ENCODE assay signal across 27 cellular contexts in genomic region chr2:29753676-29754444, GRCh38.
DNase-seq lines count a peak whose midpoint lies in the region; ATAC-seq and TF ChIP-seq lines count a peak whose summit lies in the region.
"Had no signal": no experiment of that assay in that cellular context is flagged by ENCODE, and none has a peak within 500 bp of the region (broad histone marks: within the 10 kb centered on the region; RNA-seq: fewer than 3 reads in every experiment).

No MANE protein-coding gene starts in this region.

- H3K4me1 Mint-ChIP-seq in activated T-cell treated with anti-CD3 and anti-CD28 coated beads, Interleukin-2, amount 50 U/mL, for 72 hours (ENCODE audit: low read depth), result no peaks in the 10 kb centered on the region
- H3K4me1 Mint-ChIP-seq: T-cell had no signal

- H3K4me3 ChIP-seq in AG04450 (ENCODE audit: low read depth, low read length) (no peak overlapping the region), astrocyte of the spinal cord (ENCODE audit: low read depth, low read length) (no peak overlapping the region), heart left ventricle (no peak overlapping the region)
- H3K4me3 ChIP-seq: A549, ascending aorta, gastroesophageal sphincter, suprapubic skin had no signal

- peak; percentile 29 for DNase-seq in AG04450 (ENCODE audit: low read depth, low spot score)
- DNase-seq in HS-27A (ENCODE audit: low read depth), result peak; percentile 30
- DNase-seq in astrocyte of the spinal cord (ENCODE audit: low read depth, low spot score), result peak; percentile 88
- DNase-seq in iris pigment epithelial cell (ENCODE audit: low read depth), result peak; percentile 29
- no peak for DNase-seq in activated CD4-positive, CD25-positive, alpha-beta regulatory T cell (lab: John Stamatoyannopoulos, UW)
- DNase-seq in activated T-cell treated with anti-CD3 and anti-CD28 coated beads, Interleukin-2, amount 50 U/mL, for 72 hours, result no peak
- no peak for DNase-seq in heart left ventricle
- DNase-seq: activated CD4-positive, alpha-beta memory T cell treated with anti-CD3 and anti-CD28 coated beads for 36 hours; activated naive CD4-positive, alpha-beta T cell treated with anti-CD3 and anti-CD28 coated beads for 36 hours; CD4-positive, alpha-beta T cell; cortex of kidney; DMS153; KG1; left colon; NCI-H1105 treated with DMSO at 0.1 percent for 48 hours; NCI-H2107; NCI-H524 treated with DMSO at 0.1 percent for 48 hours; stimulated activated CD4-positive, alpha-beta T cell treated with anti-CD3 and anti-CD28 coated beads, Interleukin-12 subunit alpha, Interleukin-12 subunit beta, amount 100 ng/mL, for 4 hours; stimulated activated CD8-positive, alpha-beta memory T cell treated with anti-CD3 and anti-CD28 coated beads, Interleukin-4, amount 100 ng/mL, for 48 hours; T-cell had no signal

- no peak for TF ChIP-seq POLR2A in heart left ventricle (IDR thresholded peaks at IDR 0.05)
- no peak for TF ChIP-seq POLR2A in GM18505 (IDR thresholded peaks at IDR 0.05; ENCODE audit: borderline replicate concordance, extremely low read depth, insufficient read depth, insufficient read length)

- peaks cover 0 to 2% of the 10 kb centered on the region in 2 donors for H3K9me3 Mint-ChIP-seq in activated T-cell treated with anti-CD3 and anti-CD28 coated beads, Interleukin-2, amount 50 U/mL, for 72 hours
- H3K9me3 Mint-ChIP-seq: activated CD4-positive, alpha-beta memory T cell treated with anti-CD3 and anti-CD28 coated beads for 36 hours; activated naive CD4-positive, alpha-beta T cell treated with anti-CD3 and anti-CD28 coated beads for 36 hours; CD4-positive, alpha-beta T cell; nephron; T-cell had no signal

- no peaks in the 10 kb centered on the region for H3K4me1 ChIP-seq in heart left ventricle
- H3K4me1 ChIP-seq: suprapubic skin had no signal

- no peaks in the 10 kb centered on the region for H3K27me3 ChIP-seq in AG04450 (ENCODE audit: control insufficient read depth, insufficient read depth, low read length)
- H3K27me3 ChIP-seq in heart left ventricle, result no peaks in the 10 kb centered on the region
- H3K27me3 ChIP-seq: ascending aorta, gastroesophageal sphincter, suprapubic skin had no signal

- peaks cover 8% of the 10 kb centered on the region for H3K27me3 Mint-ChIP-seq in activated T-cell treated with anti-CD3 and anti-CD28 coated beads, Interleukin-2, amount 50 U/mL, for 72 hours (ENCODE audit: low read depth)
- H3K27me3 Mint-ChIP-seq: activated CD4-positive, alpha-beta memory T cell treated with anti-CD3 and anti-CD28 coated beads for 36 hours; CD4-positive, alpha-beta T cell; T-cell had no signal

- ATAC-seq in activated T-cell treated with anti-CD3 and anti-CD28 coated beads, Interleukin-2, amount 50 U/mL, for 72 hours (replicated peaks in 1 of 2), result no peak
- ATAC-seq in heart left ventricle, result no peak
- ATAC-seq in GM18505 (IDR thresholded peaks at IDR 0.05; ENCODE audit: unreplicated experiment), result no peak
- ATAC-seq: A549, gastroesophageal sphincter, left colon, Right ventricle myocardium inferior, T-cell had no signal

- WGBS in heart left ventricle, 4 donors, result 48 to 59% (median 57%) methylated on average over 7 to 8 of the region's 8 CpGs

- no peaks in the 10 kb centered on the region for H3K36me3 ChIP-seq in heart left ventricle
- H3K36me3 ChIP-seq: ascending aorta, gastroesophageal sphincter, suprapubic skin had no signal

- no peak overlapping the region for H3K4me3 Mint-ChIP-seq in activated T-cell treated with anti-CD3 and anti-CD28 coated beads, Interleukin-2, amount 50 U/mL, for 72 hours
- H3K4me3 Mint-ChIP-seq: activated CD4-positive, alpha-beta memory T cell treated with anti-CD3 and anti-CD28 coated beads for 36 hours; activated naive CD4-positive, alpha-beta T cell treated with anti-CD3 and anti-CD28 coated beads for 36 hours; CD4-positive, alpha-beta T cell; nephron; T-cell had no signal

- no peak overlapping the region for H3K27ac ChIP-seq in AG04450 (ENCODE audit: low read depth, low read length)
- no peak overlapping the region for H3K27ac ChIP-seq in heart left ventricle
- H3K27ac ChIP-seq: A549, ascending aorta, gastroesophageal sphincter, suprapubic skin had no signal

- H3K9me3 ChIP-seq in AG04450 (ENCODE audit: control insufficient read depth, insufficient read depth, low read length) (no peaks in the 10 kb centered on the region), heart left ventricle (no peaks in the 10 kb centered on the region)
- H3K9me3 ChIP-seq: A549, ascending aorta, gastroesophageal sphincter, suprapubic skin had no signal

- H3K36me3 Mint-ChIP-seq in activated T-cell treated with anti-CD3 and anti-CD28 coated beads, Interleukin-2, amount 50 U/mL, for 72 hours (ENCODE audit: insufficient read depth in 2 of 2), result no peaks in the 10 kb centered on the region
- H3K36me3 Mint-ChIP-seq: activated CD4-positive, alpha-beta memory T cell treated with anti-CD3 and anti-CD28 coated beads for 36 hours; T-cell had no signal

- intact Hi-C loops in heart left ventricle (cut with DNase I), result no loop called here

- CTCF ChIA-PET in AG04450 (lab: Charles Lee), result no interaction called here

- POLR2A ChIA-PET in AG04450 (lab: Yijun Ruan, JAX), result no interaction called here

- H3K27ac Mint-ChIP-seq in activated T-cell treated with anti-CD3 and anti-CD28 coated beads, Interleukin-2, amount 50 U/mL, for 72 hours, result no peak overlapping the region
- H3K27ac Mint-ChIP-seq: activated CD4-positive, alpha-beta memory T cell treated with anti-CD3 and anti-CD28 coated beads for 36 hours; activated naive CD4-positive, alpha-beta T cell treated with anti-CD3 and anti-CD28 coated beads for 36 hours; CD4-positive, alpha-beta T cell; nephron; T-cell had no signal

- in situ Hi-C loops in astrocyte of the spinal cord (cut with HindIII; ENCODE audit: low sequenced_read_pairs), result no loop called here

- TF ChIP-seq CTCF in AG04450 (IDR thresholded peaks at IDR 0.05; ENCODE audit: low read depth, low read length), result no peak
- no peak for TF ChIP-seq CTCF in astrocyte of the spinal cord (IDR thresholded peaks at IDR 0.05; ENCODE audit: low read depth, low read length)
- no peak for TF ChIP-seq CTCF in heart left ventricle (IDR thresholded peaks at IDR 0.05)

Comparison
In these comparisons a context has a peak if more than half of its experiments do, and no peak if none do; other contexts are left out.
1. DNase-seq: peak in AG04450 (single experiment), HS-27A (single experiment), astrocyte of the spinal cord (single experiment) and iris pigment epithelial cell (single experiment); none in activated CD4-positive, CD25-positive, alpha-beta regulatory T cell (0 of 4), activated T-cell treated with anti-CD3 and anti-CD28 coated beads, Interleukin-2, amount 50 U/mL, for 72 hours (0 of 2) and heart left ventricle (0 of 5).